In genomic region chr1:155609515-155610256, GRCh38 we compare ENCODE assay signal across 8 cellular contexts. TPM values are rescaled to one million over a fixed set of nuclear protein-coding genes. Genes with fewer than 3 reads are reported as not detected.
DNase-seq lines count a peak whose midpoint lies in the region; ATAC-seq, FAIRE-seq and TF ChIP-seq lines count a peak whose summit lies in the region.

Gene MSTO1, plus strand, starts transcription at chr1:155610218. Its CDS starts 31 bp downstream, at chr1:155610249.

- peak within 1 kb of the TSS; percentile 70 for H3K27ac ChIP-seq in smooth muscle cell (ENCODE audit: low read depth)

- H3K9ac ChIP-seq in smooth muscle cell (ENCODE audit: low read depth): peak within 1 kb of the TSS; percentile 32

- H3K4me3 ChIP-seq in AG04449 (ENCODE audit: low read depth, low read length): peak within 1 kb of the TSS; percentile 66
- peak within 1 kb of the TSS; percentile 67 for H3K4me3 ChIP-seq in WI38 (ENCODE audit: low read depth, low read length)
- peak within 1 kb of the TSS; percentile 73 for H3K4me3 ChIP-seq in bronchial epithelial cell (ENCODE audit: low read depth, low read length)
- peak within 1 kb of the TSS; percentile 74 for H3K4me3 ChIP-seq in smooth muscle cell

- FAIRE-seq in bronchial epithelial cell (lab: Jason Lieb, UNC): no peak

- CTCF ChIA-PET in AG04449 (lab: Yijun Ruan, JAX): interaction anchor here (0.8 to 1.1 kb wide), 3 partner anchors 354 to 365 kb away, joined by 3 read pairs; partner anchors contain the start of gene ENTREP3

- H3F3A ChIP-seq in smooth muscle cell (ENCODE audit: low read depth): no peaks in the 10 kb centered on the region

- 15% methylated on average over 38 of the region's 47 CpGs for WGBS in smooth muscle cell (ENCODE audit: low lambda C conversion rate)

- H2AFZ ChIP-seq in smooth muscle cell (ENCODE audit: low read depth): peak within 1 kb of the TSS; percentile 94

- H3K4me2 ChIP-seq in smooth muscle cell: peak within 1 kb of the TSS; percentile 96

- no peaks in the 10 kb centered on the region for H3K79me2 ChIP-seq in smooth muscle cell (ENCODE audit: low read depth)

- H3K27me3 ChIP-seq in bronchial epithelial cell (ENCODE audit: control insufficient read depth, insufficient read depth, low read length) (no peaks in the 10 kb centered on the region), smooth muscle cell (ENCODE audit: low read depth) (no peaks in the 10 kb centered on the region)

- POLR2A ChIA-PET in AG04449 (lab: Yijun Ruan, JAX): no interaction called here

- H4K20me1 ChIP-seq in smooth muscle cell (ENCODE audit: low read depth): no peaks in the 10 kb centered on the region

- peak; percentile 90 for ATAC-seq in GM18907 (IDR thresholded peaks at IDR 0.05; ENCODE audit: unreplicated experiment)
- peak; percentile 90 for ATAC-seq in HG03159 (IDR thresholded peaks at IDR 0.05; ENCODE audit: unreplicated experiment)

- TF ChIP-seq CTCF in AG04449 (IDR thresholded peaks at IDR 0.05; ENCODE audit: insufficient read depth, low read length, missing control alignments) (no peak), WI38 (IDR thresholded peaks at IDR 0.05; ENCODE audit: low read depth, low read length) (no peak), bronchial epithelial cell (IDR thresholded peaks at IDR 0.05; ENCODE audit: insufficient read depth, low read length, severe bottlenecking) (no peak), smooth muscle cell (IDR thresholded peaks at IDR 0.05; ENCODE audit: borderline replicate concordance, insufficient read depth, poor library complexity, severe bottlenecking) (no peak)

- DNase-seq in AG04449 (ENCODE audit: low read depth, low spot score): peak; percentile 77
- peak; percentile 95 for DNase-seq in NCI-H2227 treated with DMSO at 0.1 percent for 48 hours (lab: John Stamatoyannopoulos, UW)
- peak; percentile 93 for DNase-seq in bronchial epithelial cell (ENCODE audit: low read depth)
- peak; percentile 94 for DNase-seq in iPS-NIHi11 (ENCODE audit: low spot score)
- peak; percentile 81 for DNase-seq in smooth muscle cell (lab: John Stamatoyannopoulos, UW; ENCODE audit: unreplicated experiment)

- H3K9me3 ChIP-seq in smooth muscle cell (replicated peaks; ENCODE audit: low read depth): no peaks in the 10 kb centered on the region

- H3K36me3 ChIP-seq in bronchial epithelial cell (ENCODE audit: control insufficient read depth, insufficient read depth, low read length) (peaks cover 4% of the 10 kb centered on the region), smooth muscle cell (ENCODE audit: low read depth) (no peaks in the 10 kb centered on the region)

- no peaks in the 10 kb centered on the region for H3K4me1 ChIP-seq in smooth muscle cell (ENCODE audit: low read depth)

RNA-seq across cellular contexts. Expression of gene MSTO1, which starts in this region (rescaled TPM):
- 39.3 and 69.0 TPM in 2 replicates for total RNA-seq in bronchial epithelial cell
- total RNA-seq in smooth muscle cell: 13.3 and 17.5 TPM in 2 replicates
- 36.5 and 41.2 TPM in 2 replicates for polyA plus RNA-seq in smooth muscle cell

Comparison
In these comparisons a context has a peak if more than half of its experiments do, and no peak if none do; other contexts are left out.
1. Peak in every context shown above with its lines: DNase-seq, ATAC-seq, H3K4me3 ChIP-seq and H3K27ac ChIP-seq.